12 cellular contexts compared by ENCODE assay signal in genomic region chr7:46145412-46145811, GRCh38.
A peak's percentile ranks its signal among the peaks of the same experiment; 100 is the strongest.
DNase-seq lines count a peak whose midpoint lies in the region; ATAC-seq and TF ChIP-seq lines count a peak whose summit lies in the region.
"Had no signal": no experiment of that assay in that cellular context is flagged by ENCODE, and none has a peak within 500 bp of the region (broad histone marks: within the 10 kb centered on the region; RNA-seq: fewer than 3 reads in every experiment).

No MANE protein-coding gene starts in this region.

- H3K27me3 ChIP-seq in adrenal gland: no peaks in the 10 kb centered on the region
- H3K27me3 ChIP-seq: neutrophil had no signal

- H3K9me3 ChIP-seq in adrenal gland (replicated peaks in 1 of 3): no peaks in the 10 kb centered on the region
- H3K9me3 ChIP-seq: neutrophil had no signal

- H3K4me3 Mint-ChIP-seq in activated CD8-positive, alpha-beta T cell treated with anti-CD3 and anti-CD28 coated beads, Interleukin-2, amount 10 ng/mL, durations not matched to agents 7 days and 5 days: no peak overlapping the region
- no peak overlapping the region for H3K4me3 Mint-ChIP-seq in activated CD4-positive, alpha-beta memory T cell treated with anti-CD3 and anti-CD28 coated beads, Interleukin-2, amount 10 ng/mL, durations not matched to agents 7 days and 5 days
- no peak overlapping the region for H3K4me3 Mint-ChIP-seq in stimulated activated naive B cell treated with anti-CD40 and anti-IgM and Interleukin-4, amounts not matched to agents 10 μg/mL and 1 μg/mL and 100 μg/mL, for 72 hours
- H3K4me3 Mint-ChIP-seq: activated CD4-positive, alpha-beta T cell treated with anti-CD3 and anti-CD28 coated beads, Interleukin-2, amount 10 ng/mL, durations not matched to agents 24 days and 14 days; stimulated activated naive CD8-positive, alpha-beta T cell treated with anti-CD3 and anti-CD28 coated beads, Interleukin-15, Interleukin-2, amounts not matched to agents 100 ng/mL and 50 ng/mL, for 24 hours had no signal

- H3K4me3 ChIP-seq in adrenal gland: no peak overlapping the region

- no peaks in the 10 kb centered on the region for H3K9me3 Mint-ChIP-seq in activated CD8-positive, alpha-beta T cell treated with anti-CD3 and anti-CD28 coated beads, Interleukin-2, amount 10 ng/mL, durations not matched to agents 7 days and 5 days (ENCODE audit: insufficient read depth)
- H3K9me3 Mint-ChIP-seq in activated CD4-positive, alpha-beta memory T cell treated with anti-CD3 and anti-CD28 coated beads, Interleukin-2, amount 10 ng/mL, durations not matched to agents 7 days and 5 days: no peaks in the 10 kb centered on the region
- peaks cover 0 to 3% of the 10 kb centered on the region in 2 donors for H3K9me3 Mint-ChIP-seq in stimulated activated naive B cell treated with anti-CD40 and anti-IgM and Interleukin-4, amounts not matched to agents 10 μg/mL and 1 μg/mL and 100 μg/mL, for 72 hours
- H3K9me3 Mint-ChIP-seq: activated CD4-positive, alpha-beta T cell treated with anti-CD3 and anti-CD28 coated beads, Interleukin-2, amount 10 ng/mL, durations not matched to agents 24 days and 14 days had no signal

- no peak overlapping the region for H3K27ac Mint-ChIP-seq in activated CD8-positive, alpha-beta T cell treated with anti-CD3 and anti-CD28 coated beads, Interleukin-2, amount 10 ng/mL, durations not matched to agents 7 days and 5 days
- no peak overlapping the region for H3K27ac Mint-ChIP-seq in activated CD4-positive, alpha-beta memory T cell treated with anti-CD3 and anti-CD28 coated beads, Interleukin-2, amount 10 ng/mL, durations not matched to agents 7 days and 5 days
- H3K27ac Mint-ChIP-seq in stimulated activated naive B cell treated with anti-CD40 and anti-IgM and Interleukin-4, amounts not matched to agents 10 μg/mL and 1 μg/mL and 100 μg/mL, for 72 hours: no peak overlapping the region
- H3K27ac Mint-ChIP-seq: activated CD4-positive, alpha-beta T cell treated with anti-CD3 and anti-CD28 coated beads, Interleukin-2, amount 10 ng/mL, durations not matched to agents 24 days and 14 days; stimulated activated naive CD8-positive, alpha-beta T cell treated with anti-CD3 and anti-CD28 coated beads, Interleukin-15, Interleukin-2, amounts not matched to agents 100 ng/mL and 50 ng/mL, for 24 hours had no signal

- peak; percentile 97 for DNase-seq in HCEC 1CT
- peak in 4 of 7 donors; percentile 22 to 60 (median 29) for DNase-seq in adrenal gland
- peak; percentile 96 for DNase-seq in iPS DF 19.7 (ENCODE audit: low read depth, low spot score)
- DNase-seq in smooth muscle cell of the brain vasculature (ENCODE audit: low read depth, low spot score): peak; percentile 69
- DNase-seq in activated CD8-positive, alpha-beta T cell treated with anti-CD3 and anti-CD28 coated beads, Interleukin-2, amount 10 ng/mL, durations not matched to agents 7 days and 5 days: no peak
- DNase-seq in activated CD4-positive, alpha-beta memory T cell treated with anti-CD3 and anti-CD28 coated beads, Interleukin-2, amount 10 ng/mL, durations not matched to agents 7 days and 5 days: no peak
- no peak for DNase-seq in NCI-H146 (lab: John Stamatoyannopoulos, UW)
- DNase-seq in stimulated activated naive B cell treated with anti-CD40 and anti-IgM and Interleukin-4, amounts not matched to agents 10 μg/mL and 1 μg/mL and 100 μg/mL, for 72 hours: no peak
- DNase-seq: activated CD4-positive, alpha-beta T cell treated with anti-CD3 and anti-CD28 coated beads, Interleukin-2, amount 10 ng/mL, durations not matched to agents 24 days and 14 days; NCI-H2171 treated with DMSO at 0.1 percent for 48 hours had no signal

- H3K4me1 Mint-ChIP-seq in activated CD8-positive, alpha-beta T cell treated with anti-CD3 and anti-CD28 coated beads, Interleukin-2, amount 10 ng/mL, durations not matched to agents 7 days and 5 days (ENCODE audit: low read depth): no peaks in the 10 kb centered on the region
- H3K4me1 Mint-ChIP-seq in activated CD4-positive, alpha-beta memory T cell treated with anti-CD3 and anti-CD28 coated beads, Interleukin-2, amount 10 ng/mL, durations not matched to agents 7 days and 5 days: no peaks in the 10 kb centered on the region
- no peaks in the 10 kb centered on the region for H3K4me1 Mint-ChIP-seq in stimulated activated naive B cell treated with anti-CD40 and anti-IgM and Interleukin-4, amounts not matched to agents 10 μg/mL and 1 μg/mL and 100 μg/mL, for 72 hours
- H3K4me1 Mint-ChIP-seq: activated CD4-positive, alpha-beta T cell treated with anti-CD3 and anti-CD28 coated beads, Interleukin-2, amount 10 ng/mL, durations not matched to agents 24 days and 14 days had no signal

- no peak overlapping the region for H3K27ac ChIP-seq in adrenal gland
- H3K27ac ChIP-seq: neutrophil had no signal

- TF ChIP-seq POLR2A in adrenal gland (IDR thresholded peaks at IDR 0.05): no peak

- POLR2A ChIA-PET in activated CD8-positive, alpha-beta T cell treated with anti-CD3 and anti-CD28 coated beads, Interleukin-2, amount 10 ng/mL, durations not matched to agents 7 days and 5 days (lab: Charles Lee): no interaction called here
- POLR2A ChIA-PET in activated CD4-positive, alpha-beta memory T cell treated with anti-CD3 and anti-CD28 coated beads, Interleukin-2, amount 10 ng/mL, durations not matched to agents 7 days and 5 days (lab: Charles Lee): no interaction called here

- no peaks in the 10 kb centered on the region for H3K36me3 ChIP-seq in adrenal gland (replicated peaks in 1 of 2)
- H3K36me3 ChIP-seq: neutrophil had no signal

- CTCF ChIA-PET in activated CD8-positive, alpha-beta T cell treated with anti-CD3 and anti-CD28 coated beads, Interleukin-2, amount 10 ng/mL, durations not matched to agents 7 days and 5 days (lab: Charles Lee): no interaction called here
- CTCF ChIA-PET in activated CD4-positive, alpha-beta memory T cell treated with anti-CD3 and anti-CD28 coated beads, Interleukin-2, amount 10 ng/mL, durations not matched to agents 7 days and 5 days (lab: Charles Lee): no interaction called here

- ATAC-seq in activated CD8-positive, alpha-beta T cell treated with anti-CD3 and anti-CD28 coated beads, Interleukin-2, amount 10 ng/mL, durations not matched to agents 7 days and 5 days: no peak
- no peak for ATAC-seq in stimulated activated naive B cell treated with anti-CD40 and anti-IgM and Interleukin-4, amounts not matched to agents 10 μg/mL and 1 μg/mL and 100 μg/mL, for 72 hours (replicated peaks)

- TF ChIP-seq CTCF in adrenal gland (IDR thresholded peaks at IDR 0.05): no peak

- 48 to 57% (median 52%) methylated on average over 2 of the region's 2 CpGs for WGBS in adrenal gland, 4 donors

- no peaks in the 10 kb centered on the region for H3K36me3 Mint-ChIP-seq in activated CD8-positive, alpha-beta T cell treated with anti-CD3 and anti-CD28 coated beads, Interleukin-2, amount 10 ng/mL, durations not matched to agents 7 days and 5 days (ENCODE audit: low read depth)
- H3K36me3 Mint-ChIP-seq in activated CD4-positive, alpha-beta memory T cell treated with anti-CD3 and anti-CD28 coated beads, Interleukin-2, amount 10 ng/mL, durations not matched to agents 7 days and 5 days (ENCODE audit: low read depth): no peaks in the 10 kb centered on the region
- H3K36me3 Mint-ChIP-seq in stimulated activated naive B cell treated with anti-CD40 and anti-IgM and Interleukin-4, amounts not matched to agents 10 μg/mL and 1 μg/mL and 100 μg/mL, for 72 hours: no peaks in the 10 kb centered on the region

- no peaks in the 10 kb centered on the region for H3K4me1 ChIP-seq in adrenal gland (replicated peaks in 1 of 2)

- H3K27me3 Mint-ChIP-seq in activated CD8-positive, alpha-beta T cell treated with anti-CD3 and anti-CD28 coated beads, Interleukin-2, amount 10 ng/mL, durations not matched to agents 7 days and 5 days (ENCODE audit: low read depth): no peaks in the 10 kb centered on the region
- no peaks in the 10 kb centered on the region for H3K27me3 Mint-ChIP-seq in activated CD4-positive, alpha-beta memory T cell treated with anti-CD3 and anti-CD28 coated beads, Interleukin-2, amount 10 ng/mL, durations not matched to agents 7 days and 5 days
- H3K27me3 Mint-ChIP-seq in stimulated activated naive B cell treated with anti-CD40 and anti-IgM and Interleukin-4, amounts not matched to agents 10 μg/mL and 1 μg/mL and 100 μg/mL, for 72 hours: no peaks in the 10 kb centered on the region
- H3K27me3 Mint-ChIP-seq: activated CD4-positive, alpha-beta T cell treated with anti-CD3 and anti-CD28 coated beads, Interleukin-2, amount 10 ng/mL, durations not matched to agents 24 days and 14 days; stimulated activated naive CD8-positive, alpha-beta T cell treated with anti-CD3 and anti-CD28 coated beads, Interleukin-15, Interleukin-2, amounts not matched to agents 100 ng/mL and 50 ng/mL, for 24 hours had no signal

- intact Hi-C loops in adrenal gland (cut with DNase I): no loop called here

Comparison
In these comparisons a context has a peak if more than half of its experiments do, and no peak if none do; other contexts are left out.
1. DNase-seq: peak in HCEC 1CT (single experiment), adrenal gland (4 of 7), iPS DF 19.7 (single experiment) and smooth muscle cell of the brain vasculature (single experiment); none in activated CD8-positive, alpha-beta T cell treated with anti-CD3 and anti-CD28 coated beads, Interleukin-2, amount 10 ng/mL, durations not matched to agents 7 days and 5 days (single experiment), activated CD4-positive, alpha-beta memory T cell treated with anti-CD3 and anti-CD28 coated beads, Interleukin-2, amount 10 ng/mL, durations not matched to agents 7 days and 5 days (single experiment), NCI-H146 (single experiment) and stimulated activated naive B cell treated with anti-CD40 and anti-IgM and Interleukin-4, amounts not matched to agents 10 μg/mL and 1 μg/mL and 100 μg/mL, for 72 hours (single experiment).